Comparison of ENCODE assay signal across 1 cellular context in the genomic region with DNA sequence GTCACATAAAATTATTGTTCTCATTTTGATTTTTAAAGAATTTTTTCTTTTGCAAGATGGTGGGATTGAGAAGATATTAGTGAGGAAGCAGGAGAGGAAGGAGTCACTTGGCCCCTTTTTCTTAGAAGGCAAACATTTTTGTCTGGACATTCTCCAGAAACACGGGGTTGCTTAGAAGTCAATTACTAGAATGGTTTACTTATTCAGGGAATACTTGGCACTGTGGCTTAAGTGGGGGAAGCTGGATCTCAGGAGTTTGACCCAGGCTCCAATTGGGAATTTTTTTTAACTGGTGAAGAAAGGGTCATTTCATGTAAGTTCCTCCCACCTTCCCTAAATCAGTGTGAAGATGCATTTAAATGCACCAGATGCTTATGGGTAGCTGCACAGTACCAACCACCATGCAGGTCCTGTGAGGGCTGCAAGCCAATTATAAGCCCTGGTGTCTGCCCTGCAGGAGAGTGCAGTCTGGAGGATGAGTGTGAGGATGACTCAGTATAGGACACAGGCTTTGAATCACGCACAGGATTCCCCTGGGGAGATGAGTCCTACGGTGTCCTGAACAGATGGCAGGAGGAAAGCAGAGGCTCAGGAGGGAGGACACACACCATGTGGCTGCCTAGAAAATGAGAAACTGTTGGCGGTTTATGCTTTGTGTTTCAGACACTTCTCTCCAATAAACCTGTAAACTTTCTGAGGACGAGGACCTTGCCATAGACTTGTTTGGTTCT.
TF ChIP-seq lines count a peak whose summit lies in the region.

No MANE protein-coding gene starts in this region.

TF ChIP-seq in IMR-90, 13 proteins besides CTCF, POLR2A, EP300 and RAD21 (continued from another document):
- no peak for TF ChIP-seq FOS (IDR thresholded peaks at IDR 0.05; ENCODE audit: low read depth, low read length)
- no peak for TF ChIP-seq RFX5 (IDR thresholded peaks at IDR 0.05; ENCODE audit: low read depth, low read length)
- TF ChIP-seq, protein P1, sequence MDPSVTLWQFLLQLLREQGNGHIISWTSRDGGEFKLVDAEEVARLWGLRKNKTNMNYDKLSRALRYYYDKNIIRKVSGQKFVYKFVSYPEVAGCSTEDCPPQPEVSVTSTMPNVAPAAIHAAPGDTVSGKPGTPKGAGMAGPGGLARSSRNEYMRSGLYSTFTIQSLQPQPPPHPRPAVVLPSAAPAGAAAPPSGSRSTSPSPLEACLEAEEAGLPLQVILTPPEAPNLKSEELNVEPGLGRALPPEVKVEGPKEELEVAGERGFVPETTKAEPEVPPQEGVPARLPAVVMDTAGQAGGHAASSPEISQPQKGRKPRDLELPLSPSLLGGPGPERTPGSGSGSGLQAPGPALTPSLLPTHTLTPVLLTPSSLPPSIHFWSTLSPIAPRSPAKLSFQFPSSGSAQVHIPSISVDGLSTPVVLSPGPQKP (IDR thresholded peaks at IDR 0.05; ENCODE audit: borderline replicate concordance, low read depth, low read length), result no peak
- TF ChIP-seq NFE2L2 (IDR thresholded peaks at IDR 0.05; ENCODE audit: low read depth, low read length), result no peak
- TF ChIP-seq MAZ (IDR thresholded peaks at IDR 0.05; ENCODE audit: borderline replicate concordance, low read depth, low read length), result no peak
- TF ChIP-seq CHD1 (IDR thresholded peaks at IDR 0.05; ENCODE audit: low read depth, low read length), result no peak
- no peak for TF ChIP-seq RCOR1 (IDR thresholded peaks at IDR 0.05; ENCODE audit: insufficient replicate concordance, low read length)
- TF ChIP-seq BHLHE40 (IDR thresholded peaks at IDR 0.05; ENCODE audit: low read depth, low read length), result no peak
- TF ChIP-seq, protein P2, sequence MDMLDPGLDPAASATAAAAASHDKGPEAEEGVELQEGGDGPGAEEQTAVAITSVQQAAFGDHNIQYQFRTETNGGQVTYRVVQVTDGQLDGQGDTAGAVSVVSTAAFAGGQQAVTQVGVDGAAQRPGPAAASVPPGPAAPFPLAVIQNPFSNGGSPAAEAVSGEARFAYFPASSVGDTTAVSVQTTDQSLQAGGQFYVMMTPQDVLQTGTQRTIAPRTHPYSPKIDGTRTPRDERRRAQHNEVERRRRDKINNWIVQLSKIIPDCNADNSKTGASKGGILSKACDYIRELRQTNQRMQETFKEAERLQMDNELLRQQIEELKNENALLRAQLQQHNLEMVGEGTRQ (IDR thresholded peaks at IDR 0.05; ENCODE audit: low read depth, low read length), result no peak
- TF ChIP-seq MXI1 (IDR thresholded peaks at IDR 0.05; ENCODE audit: borderline replicate concordance, low read depth, low read length), result no peak
- no peak for TF ChIP-seq CEBPB (IDR thresholded peaks at IDR 0.05; ENCODE audit: low read depth, low read length)
